1 cellular context compared by ENCODE assay signal in the genomic region with DNA sequence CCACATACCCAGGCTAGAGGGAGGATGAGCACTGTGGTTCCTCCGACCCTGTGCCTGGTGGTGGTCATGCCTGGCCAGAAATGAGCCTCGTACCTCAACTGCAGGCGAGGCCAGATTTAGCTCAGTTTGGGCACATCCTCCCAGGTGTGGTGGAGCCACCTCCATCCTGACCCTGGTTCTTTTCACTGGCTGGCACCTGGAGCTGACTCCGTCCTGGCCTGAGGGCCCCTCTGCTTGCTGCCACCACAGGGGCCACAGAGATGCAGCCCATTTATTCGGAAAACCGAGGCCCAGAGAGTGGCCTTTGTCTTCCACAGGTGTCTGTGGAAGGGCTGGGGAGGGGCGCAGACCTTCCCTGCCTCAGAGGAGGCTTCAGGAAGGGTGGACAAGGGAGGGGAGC.
TF ChIP-seq lines count a peak whose summit lies in the region.

No MANE protein-coding gene starts in this region.

TF ChIP-seq in HepG2, 621 proteins besides CTCF, POLR2A, EP300 and RAD21:
- TF ChIP-seq ATF1 (CRISPR knock-in tag; IDR thresholded peaks at IDR 0.05) = no peak
- TF ChIP-seq AGO2 (optimal IDR thresholded peaks at IDR 0.05; ENCODE audit: low read depth, low read length) = peak; percentile 69
- TF ChIP-seq, protein P1, sequence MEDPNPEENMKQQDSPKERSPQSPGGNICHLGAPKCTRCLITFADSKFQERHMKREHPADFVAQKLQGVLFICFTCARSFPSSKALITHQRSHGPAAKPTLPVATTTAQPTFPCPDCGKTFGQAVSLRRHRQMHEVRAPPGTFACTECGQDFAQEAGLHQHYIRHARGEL (CRISPR knock-in tag; IDR thresholded peaks at IDR 0.05) = no peak
- no peak for TF ChIP-seq FLYWCH1 (CRISPR knock-in tag; IDR thresholded peaks at IDR 0.05)
- TF ChIP-seq RBM22 (optimal IDR thresholded peaks at IDR 0.05; ENCODE audit: low read length) = peak; percentile 91
- no peak for TF ChIP-seq ZNF776 (CRISPR knock-in tag; IDR thresholded peaks at IDR 0.05)
- TF ChIP-seq SUZ12 (IDR thresholded peaks at IDR 0.05; ENCODE audit: low read depth, low read length) = no peak
